ENCODE assay signal across 8 cellular contexts in the genomic region with DNA sequence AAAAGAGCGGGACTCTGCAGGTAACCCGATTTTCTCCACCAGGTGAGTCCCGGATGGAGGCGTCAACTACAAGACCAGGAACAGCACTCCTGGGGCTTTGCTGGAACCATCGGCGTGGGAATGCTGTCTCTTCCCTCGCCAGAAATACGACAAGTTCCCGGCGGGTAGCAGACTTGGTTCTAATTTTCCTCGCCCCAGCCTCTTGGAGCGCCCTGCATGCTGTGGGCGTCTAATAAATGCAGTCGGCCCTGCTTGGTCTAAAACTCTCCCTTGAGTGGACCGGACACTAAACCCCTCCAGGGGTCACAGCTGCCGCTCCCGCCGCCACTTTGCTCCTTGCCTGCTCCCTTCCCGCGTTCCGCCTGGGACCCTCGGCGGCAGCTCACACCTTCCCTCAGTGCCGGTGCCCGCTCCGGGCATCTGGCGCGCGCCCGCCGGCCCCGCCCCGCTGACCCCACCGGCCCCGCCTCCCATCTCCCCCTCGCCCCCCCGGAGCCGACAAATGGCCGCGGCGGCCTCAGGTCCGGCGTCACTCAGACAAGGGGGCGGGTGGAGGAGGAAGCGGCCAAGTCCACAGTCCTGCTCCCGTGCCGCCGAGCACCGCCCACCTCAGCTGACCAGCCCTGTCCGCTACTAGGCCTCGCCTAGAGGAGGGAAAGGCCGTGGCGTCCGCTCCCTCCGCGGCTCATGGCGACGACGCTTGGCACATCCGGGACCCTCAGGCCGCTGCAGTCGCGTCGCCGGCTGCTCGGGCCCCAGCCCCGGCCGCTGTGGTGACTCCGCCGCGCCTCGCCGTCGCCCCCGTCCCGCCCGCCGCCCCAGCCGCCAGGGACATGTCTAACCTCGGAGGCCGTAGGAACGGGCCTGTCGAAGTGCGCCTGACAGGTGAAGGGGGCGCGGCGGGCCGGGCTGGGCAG.
DNase-seq lines count a peak whose midpoint lies in the region; ATAC-seq and TF ChIP-seq lines count a peak whose summit lies in the region.

No MANE protein-coding gene starts in this region.

- H2AFZ ChIP-seq in neural cell (ENCODE audit: low read depth, low read length), result peak overlapping the region; percentile 88

- TF ChIP-seq RAD21 in neural cell (conservative IDR thresholded peaks at IDR 0.05), result no peak

- peaks cover 20 to 42% (median 24%) of the 10 kb centered on the region in 4 donors for H3K4me1 Mint-ChIP-seq in CD4-positive, CD25-positive, alpha-beta regulatory T cell
- H3K4me1 Mint-ChIP-seq in activated naive CD4-positive, alpha-beta T cell treated with anti-CD3 and anti-CD28 coated beads for 36 hours (ENCODE audit: low read depth), result peaks cover 25% of the 10 kb centered on the region

- H3K4me3 Mint-ChIP-seq in CD4-positive, CD25-positive, alpha-beta regulatory T cell, result peak overlapping the region; percentile 93 to 98 (median 97)
- H3K4me3 Mint-ChIP-seq in activated naive CD4-positive, alpha-beta T cell treated with anti-CD3 and anti-CD28 coated beads for 36 hours, result peak overlapping the region; percentile 90

- no peaks in the 10 kb centered on the region for H3K9me3 ChIP-seq in CD4-positive, CD25-positive, alpha-beta regulatory T cell (ENCODE audit: control insufficient read depth in 2 of 2, low read length in 2 of 2)
- H3K9me3 ChIP-seq in neural cell (ENCODE audit: low read length), result no peaks in the 10 kb centered on the region

- peak overlapping the region; percentile 53 for H3K4me3 ChIP-seq in CD4-positive, CD25-positive, alpha-beta regulatory T cell (ENCODE audit: low read depth, low read length)
- peak overlapping the region; percentile 69 for H3K4me3 ChIP-seq in LNCaP clone FGC (ENCODE audit: low read depth, low read length)
- H3K4me3 ChIP-seq in neural cell (ENCODE audit: low read length), result peak overlapping the region; percentile 73

- H3K9me3 Mint-ChIP-seq in CD4-positive, CD25-positive, alpha-beta regulatory T cell, result no peaks in the 10 kb centered on the region
- H3K9me3 Mint-ChIP-seq in activated naive CD4-positive, alpha-beta T cell treated with anti-CD3 and anti-CD28 coated beads for 36 hours, result no peaks in the 10 kb centered on the region

- H3K27ac Mint-ChIP-seq in CD4-positive, CD25-positive, alpha-beta regulatory T cell, result peak overlapping the region; percentile 94 to 98 (median 97)
- peak overlapping the region; percentile 48 for H3K27ac Mint-ChIP-seq in activated naive CD4-positive, alpha-beta T cell treated with anti-CD3 and anti-CD28 coated beads for 36 hours

- CTCF ChIA-PET in activated naive CD4-positive, alpha-beta T cell treated with anti-CD3 and anti-CD28 coated beads for 36 hours (lab: Charles Lee), result no interaction called here

- H3K36me3 ChIP-seq in CD4-positive, CD25-positive, alpha-beta regulatory T cell (ENCODE audit: control insufficient read depth, insufficient read depth, low read length), result no peaks in the 10 kb centered on the region
- no peaks in the 10 kb centered on the region for H3K36me3 ChIP-seq in neural cell (ENCODE audit: insufficient read depth, low read length)

- ATAC-seq in CD4-positive, CD25-positive, alpha-beta regulatory T cell (ENCODE audit: low read depth in 2 of 2), result peak; percentile 71 to 74
- ATAC-seq in GM21576 (IDR thresholded peaks at IDR 0.05; ENCODE audit: unreplicated experiment), result peak; percentile 89
- ATAC-seq in stimulated activated naive CD8-positive, alpha-beta T cell treated with anti-CD3 and anti-CD28 coated beads, Interleukin-15, Interleukin-2, amounts not matched to agents 100 U/mL and 50 U/mL, for 24 hours, result peak; percentile 87

- H3K36me3 Mint-ChIP-seq in CD4-positive, CD25-positive, alpha-beta regulatory T cell, result peaks cover 3% of the 10 kb centered on the region
- H3K36me3 Mint-ChIP-seq in activated naive CD4-positive, alpha-beta T cell treated with anti-CD3 and anti-CD28 coated beads for 36 hours (ENCODE audit: low read depth), result peaks cover 3% of the 10 kb centered on the region

- no peaks in the 10 kb centered on the region for H4K20me1 ChIP-seq in neural cell (ENCODE audit: insufficient read depth)

- intact Hi-C loops in activated naive CD4-positive, alpha-beta T cell treated with anti-CD3 and anti-CD28 coated beads for 36 hours (cut with micrococcal nuclease), result loop anchor here (2.0 to 5.0 kb wide), 3 partner anchors 15 to 136 kb away; a partner anchor contains a TSS

- H3K4me1 ChIP-seq in CD4-positive, CD25-positive, alpha-beta regulatory T cell (ENCODE audit: control insufficient read depth, insufficient read depth, low read length, poor library complexity, severe bottlenecking), result peaks cover 23% of the 10 kb centered on the region

- H3K27ac ChIP-seq in CD4-positive, CD25-positive, alpha-beta regulatory T cell (ENCODE audit: insufficient read depth, low read length, poor library complexity, severe bottlenecking), result peak overlapping the region; percentile 74
- peak overlapping the region; percentile 45 for H3K27ac ChIP-seq in neural cell (ENCODE audit: low read length)

- TF ChIP-seq EP300 in neural cell (conservative IDR thresholded peaks at IDR 0.05; ENCODE audit: poor library complexity, severe bottlenecking), result peak; percentile 20

- no peak overlapping the region for H3K4me2 ChIP-seq in neural cell (ENCODE audit: low read length)

- no peaks in the 10 kb centered on the region for H3K27me3 ChIP-seq in CD4-positive, CD25-positive, alpha-beta regulatory T cell (ENCODE audit: control insufficient read depth, insufficient read depth, low read length)
- H3K27me3 ChIP-seq in neural cell (ENCODE audit: insufficient read depth, low read depth, low read length), result no peaks in the 10 kb centered on the region

- DNase-seq in CD4-positive, CD25-positive, alpha-beta regulatory T cell, result peak; percentile 58 to 73 (median 65)
- peak; percentile 82 for DNase-seq in LNCaP clone FGC (ENCODE audit: low read depth)
- peak; percentile 89 for DNase-seq in SHP77 treated with DMSO at 0.1 percent for 48 hours (lab: John Stamatoyannopoulos, UW)
- peak; percentile 63 for DNase-seq in activated naive CD4-positive, alpha-beta T cell treated with anti-CD3 and anti-CD28 coated beads for 36 hours
- peak; percentile 80 for DNase-seq in foreskin melanocyte
- peak; percentile 82 for DNase-seq in stimulated activated naive CD8-positive, alpha-beta T cell treated with anti-CD3 and anti-CD28 coated beads, Interleukin-15, Interleukin-2, amounts not matched to agents 100 U/mL and 50 U/mL, for 24 hours

- peaks cover 22% of the 10 kb centered on the region for H3K79me2 ChIP-seq in neural cell (replicated peaks; ENCODE audit: insufficient read depth, low read length)

- peaks cover 7% of the 10 kb centered on the region for H3K27me3 Mint-ChIP-seq in CD4-positive, CD25-positive, alpha-beta regulatory T cell
- no peaks in the 10 kb centered on the region for H3K27me3 Mint-ChIP-seq in activated naive CD4-positive, alpha-beta T cell treated with anti-CD3 and anti-CD28 coated beads for 36 hours (ENCODE audit: low read depth)

- peak overlapping the region; percentile 77 for H3K9ac ChIP-seq in neural cell (ENCODE audit: low read length)

- H3K9me2 ChIP-seq in neural cell (ENCODE audit: insufficient read depth, low read length), result no peaks in the 10 kb centered on the region

- TF ChIP-seq CTCF in LNCaP clone FGC (IDR thresholded peaks at IDR 0.05; ENCODE audit: control insufficient read depth, extremely low read depth, insufficient read depth) (no peak), neural cell (IDR thresholded peaks at IDR 0.05; ENCODE audit: poor library complexity, severe bottlenecking) (no peak)

- H3F3A ChIP-seq in neural cell (ENCODE audit: insufficient read depth, low read length, poor library complexity, severe bottlenecking), result no peaks in the 10 kb centered on the region

TF ChIP-seq in neural cell, 6 proteins besides CTCF, POLR2A, EP300 and RAD21:
- TF ChIP-seq TAF1 (IDR thresholded peaks at IDR 0.05; ENCODE audit: low read depth), result peak; percentile 38
- TF ChIP-seq, protein P1, sequence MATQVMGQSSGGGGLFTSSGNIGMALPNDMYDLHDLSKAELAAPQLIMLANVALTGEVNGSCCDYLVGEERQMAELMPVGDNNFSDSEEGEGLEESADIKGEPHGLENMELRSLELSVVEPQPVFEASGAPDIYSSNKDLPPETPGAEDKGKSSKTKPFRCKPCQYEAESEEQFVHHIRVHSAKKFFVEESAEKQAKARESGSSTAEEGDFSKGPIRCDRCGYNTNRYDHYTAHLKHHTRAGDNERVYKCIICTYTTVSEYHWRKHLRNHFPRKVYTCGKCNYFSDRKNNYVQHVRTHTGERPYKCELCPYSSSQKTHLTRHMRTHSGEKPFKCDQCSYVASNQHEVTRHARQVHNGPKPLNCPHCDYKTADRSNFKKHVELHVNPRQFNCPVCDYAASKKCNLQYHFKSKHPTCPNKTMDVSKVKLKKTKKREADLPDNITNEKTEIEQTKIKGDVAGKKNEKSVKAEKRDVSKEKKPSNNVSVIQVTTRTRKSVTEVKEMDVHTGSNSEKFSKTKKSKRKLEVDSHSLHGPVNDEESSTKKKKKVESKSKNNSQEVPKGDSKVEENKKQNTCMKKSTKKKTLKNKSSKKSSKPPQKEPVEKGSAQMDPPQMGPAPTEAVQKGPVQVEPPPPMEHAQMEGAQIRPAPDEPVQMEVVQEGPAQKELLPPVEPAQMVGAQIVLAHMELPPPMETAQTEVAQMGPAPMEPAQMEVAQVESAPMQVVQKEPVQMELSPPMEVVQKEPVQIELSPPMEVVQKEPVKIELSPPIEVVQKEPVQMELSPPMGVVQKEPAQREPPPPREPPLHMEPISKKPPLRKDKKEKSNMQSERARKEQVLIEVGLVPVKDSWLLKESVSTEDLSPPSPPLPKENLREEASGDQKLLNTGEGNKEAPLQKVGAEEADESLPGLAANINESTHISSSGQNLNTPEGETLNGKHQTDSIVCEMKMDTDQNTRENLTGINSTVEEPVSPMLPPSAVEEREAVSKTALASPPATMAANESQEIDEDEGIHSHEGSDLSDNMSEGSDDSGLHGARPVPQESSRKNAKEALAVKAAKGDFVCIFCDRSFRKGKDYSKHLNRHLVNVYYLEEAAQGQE (IDR thresholded peaks at IDR 0.05; ENCODE audit: borderline replicate concordance), result peak; percentile 44
- no peak for TF ChIP-seq SMC3 (conservative IDR thresholded peaks at IDR 0.05; ENCODE audit: poor library complexity)
- peak; percentile 27 for TF ChIP-seq MXI1 (conservative IDR thresholded peaks at IDR 0.05; ENCODE audit: poor library complexity, severe bottlenecking)
- TF ChIP-seq POLR2AphosphoS5 (IDR thresholded peaks at IDR 0.05), result peak; percentile 64

Comparison
In these comparisons a context has a peak if more than half of its experiments do, and no peak if none do; other contexts are left out.
1. Peak in every context shown above with its lines: DNase-seq, ATAC-seq, H3K4me3 ChIP-seq and H3K27ac ChIP-seq.